Comparison of ENCODE assay signal across 20 cellular contexts in the genomic region with DNA sequence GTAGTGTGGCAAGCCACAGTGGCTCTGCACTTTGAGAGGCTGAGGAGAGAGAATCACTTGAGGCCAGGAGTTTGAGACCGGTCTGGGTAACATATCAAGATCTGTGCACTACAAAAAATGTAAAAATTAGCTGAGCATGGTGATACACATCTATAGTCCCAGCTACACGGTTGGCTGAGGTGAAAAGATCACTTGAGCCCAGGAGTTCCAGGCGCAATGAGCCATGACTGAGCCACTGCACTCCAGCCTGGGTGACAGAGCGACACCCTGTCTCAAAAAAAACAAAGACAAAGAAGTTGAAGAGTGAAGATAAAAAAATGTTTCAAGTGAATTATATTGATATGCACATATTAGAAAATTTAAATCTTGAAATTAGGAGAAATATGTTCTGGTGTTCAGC. TPM values are rescaled to one million over a fixed set of nuclear protein-coding genes. Genes with fewer than 3 reads are reported as not detected.
DNase-seq lines count a peak whose midpoint lies in the region; ATAC-seq and TF ChIP-seq lines count a peak whose summit lies in the region.
"Had no signal": no experiment of that assay in that cellular context is flagged by ENCODE, and none has a peak within 500 bp of the region (broad histone marks: within the 10 kb centered on the region; RNA-seq: fewer than 3 reads in every experiment).

No MANE protein-coding gene starts in this region.

- peak; percentile 52 for ATAC-seq in left lobe of liver
- ATAC-seq in left cardiac atrium, result no peak
- ATAC-seq: GM23338, T-cell had no signal

- intact Hi-C loops in left cardiac atrium (cut with DNase I), result no loop called here

- H3K36me3 Mint-ChIP-seq in progenitor cell of endocrine pancreas (ENCODE audit: insufficient read depth), result peaks cover 4% of the 10 kb centered on the region
- H3K36me3 Mint-ChIP-seq: CD8-positive, alpha-beta memory T cell; T-cell had no signal

- H3K27me3 Mint-ChIP-seq in progenitor cell of endocrine pancreas, result no peaks in the 10 kb centered on the region
- H3K27me3 Mint-ChIP-seq: T-cell had no signal

- DNase-seq in Caki2 (ENCODE audit: low read depth) (peak; percentile 54), NCI-H510A (lab: John Stamatoyannopoulos, UW) (peak; percentile 23), left lobe of liver (ENCODE audit: low spot score) (no peak), progenitor cell of endocrine pancreas (ENCODE audit: low spot score, unreplicated experiment) (no peak), HCEC 1CT (no peak), COLO829 (ENCODE audit: low spot score) (no peak), left cardiac atrium (no peak)
- DNase-seq: CD8-positive, alpha-beta memory T cell; DMS153; H9; NCI-H1092; NCI-H1417 treated with DMSO at 0.1 percent for 48 hours; NCI-H1930; NCI-H446 treated with DMSO at 0.1 percent for 48 hours; NCI-H69; SHP77; T-cell had no signal

- no peaks in the 10 kb centered on the region for H3K4me1 Mint-ChIP-seq in progenitor cell of endocrine pancreas (ENCODE audit: low read depth)
- H3K4me1 Mint-ChIP-seq: B cell; CD8-positive, alpha-beta memory T cell had no signal

- in situ Hi-C loops in Caki2 (cut with HindIII; ENCODE audit: low pct_unique_long_range_greater_than_20kb, low sequenced_read_pairs), result no loop called here

- no peak overlapping the region for H3K4me3 Mint-ChIP-seq in progenitor cell of endocrine pancreas (ENCODE audit: low read depth)
- H3K4me3 Mint-ChIP-seq: B cell; CD8-positive, alpha-beta memory T cell; GM23338; H9; T-cell had no signal

- TF ChIP-seq CTCF in progenitor cell of endocrine pancreas (IDR thresholded peaks at IDR 0.05; ENCODE audit: unreplicated experiment), result no peak

- H3K27ac Mint-ChIP-seq in progenitor cell of endocrine pancreas, result peak overlapping the region; percentile 19
- H3K27ac Mint-ChIP-seq: B cell; CD8-positive, alpha-beta memory T cell; GM23338; H9; T-cell had no signal

- H3K9me3 Mint-ChIP-seq in progenitor cell of endocrine pancreas (ENCODE audit: low read depth), result peaks cover 14% of the 10 kb centered on the region

RNA-seq across cellular contexts. Expression of a gene that starts 46.3 kb away (rescaled TPM):
- total RNA-seq in Caki2 (2014; rRNA removed; shearing (Covaris generic); ENCODE audit: low replicate concordance), result not detected in 2 replicates
- total RNA-seq in left lobe of liver, result 31.0 TPM
- 0.46 and 0.82 TPM in 2 replicates for total RNA-seq in progenitor cell of endocrine pancreas
- 1 to 10 TPM in 1 of 2 donors, under 1 TPM in 1; 0.99 to 1.6 TPM for total RNA-seq in left cardiac atrium
- total RNA-seq: GM23338, H9, SK-MEL-5 had no signal

Comparison
In these comparisons a context has a peak if more than half of its experiments do, and no peak if none do; other contexts are left out.
1. DNase-seq: peak in Caki2 (single experiment) and NCI-H510A (single experiment); none in left lobe of liver (single experiment), progenitor cell of endocrine pancreas (single experiment), HCEC 1CT (single experiment), COLO829 (single experiment) and left cardiac atrium (single experiment).
2. RNA of a gene that starts 46.3 kb away (total RNA-seq): 31.0 TPM in left lobe of liver (single experiment); 0.99 to 1.6 TPM in left cardiac atrium, 0.46 to 0.82 TPM in progenitor cell of endocrine pancreas and not detected in Caki2; every median in the first group is over 10 times any median in the second.